Comparison of ENCODE assay signal across 21 cellular contexts in genomic region chr20:62705626-62706025, GRCh38. TPM values are rescaled to one million over a fixed set of nuclear protein-coding genes. Genes with fewer than 3 reads are reported as not detected.
DNase-seq lines count a peak whose midpoint lies in the region; ATAC-seq, FAIRE-seq and TF ChIP-seq lines count a peak whose summit lies in the region.
"Had no signal": no experiment of that assay in that cellular context is flagged by ENCODE, and none has a peak within 500 bp of the region (broad histone marks: within the 10 kb centered on the region; RNA-seq: fewer than 3 reads in every experiment).

No MANE protein-coding gene starts in this region.

- DNase-seq in left ventricle myocardium superior (peak; percentile 24), right atrium auricular region (ENCODE audit: low spot score) (no peak), RWPE1 (ENCODE audit: low spot score) (peak; percentile 82), HepG2 (ENCODE audit: low spot score) (no peak), OCI-LY7 (ENCODE audit: low spot score) (no peak), SIG-M5 (lab: John Stamatoyannopoulos, UW) (no peak), H7 (no peak), GM03348 (ENCODE audit: low spot score) (no peak)
- DNase-seq: AML-193, EL, GF-D8, KBM-7, NCI-H1092 treated with DMSO at 0.1 percent for 48 hours, NCI-H146, NCI-H2029 treated with DMSO at 0.1 percent for 48 hours, NCI-H226, NCI-H524, OCI-M1, T-helper 1 cell had no signal

- H3K4me2 ChIP-seq in HepG2 (ENCODE audit: low read depth, low read length): no peak overlapping the region
- H3K4me2 ChIP-seq in OCI-LY7 (ENCODE audit: low read length): no peak overlapping the region

- H3K27me3 ChIP-seq in right atrium auricular region: peaks cover 5 to 27% of the 10 kb centered on the region in 2 donors
- peaks cover 46 to 92% of the 10 kb centered on the region in 2 experiments for H3K27me3 ChIP-seq in HepG2 (ENCODE audit: control insufficient read depth in 1 of 2, insufficient read depth in 2 of 2, low read length in 2 of 2)
- H3K27me3 ChIP-seq in H7 (ENCODE audit: control insufficient read depth, insufficient read depth, low read length): peaks cover 29% of the 10 kb centered on the region

- H3K9me2 ChIP-seq in OCI-LY7 (ENCODE audit: insufficient read depth, low read length): no peaks in the 10 kb centered on the region

- intact Hi-C loops in left ventricle myocardium superior (cut with micrococcal nuclease) (no loop called here), HepG2 (cut with micrococcal nuclease; ENCODE audit: unreplicated experiment) (no loop called here), OCI-LY7 (cut with micrococcal nuclease; ENCODE audit: unreplicated experiment) (no loop called here)

- TF ChIP-seq EP300 in HepG2 (IDR thresholded peaks at IDR 0.05; ENCODE audit: low read depth in 2 of 2, low read length in 2 of 2) (no peak), HepG2 (CRISPR knock-in tag; IDR thresholded peaks at IDR 0.05; ENCODE audit: borderline replicate concordance) (no peak)

- no peak for ATAC-seq in left ventricle myocardium superior
- ATAC-seq in HepG2: no peak

- POLR2A ChIA-PET in RWPE1 (lab: Yijun Ruan, JAX; ENCODE audit: low non-redundant PET): no interaction called here
- POLR2A ChIA-PET in HepG2 (lab: Yijun Ruan, JAX): no interaction called here
- POLR2A ChIA-PET in OCI-LY7 (lab: Charles Lee): no interaction called here

- BruUV-seq in HepG2 (replicated peaks; lab: Mats Ljungman, UMichigan): no TSS peak
- no TSS peak for BruUV-seq in OCI-LY7 (replicated peaks; lab: Mats Ljungman, UMichigan)

- H3K4me1 ChIP-seq in right atrium auricular region (peaks cover 0 to 16% of the 10 kb centered on the region in 2 donors), HepG2 (ENCODE audit: insufficient read depth, low read length) (peaks cover 8% of the 10 kb centered on the region; the same call in 1 of the 2 replicates), OCI-LY7 (ENCODE audit: insufficient read depth, low read length, poor library complexity, severe bottlenecking) (no peaks in the 10 kb centered on the region)

- TF ChIP-seq CTCF in right atrium auricular region (IDR thresholded peaks at IDR 0.05): no peak
- TF ChIP-seq CTCF in RWPE1 (conservative IDR thresholded peaks at IDR 0.05; ENCODE audit: low read depth): no peak
- no peak for TF ChIP-seq CTCF in HepG2 (CRISPR knock-in tag; IDR thresholded peaks at IDR 0.05)
- no peak for TF ChIP-seq CTCF in OCI-LY7 (conservative IDR thresholded peaks at IDR 0.05; ENCODE audit: low read length)

- H2AFZ ChIP-seq in HepG2 (ENCODE audit: low read length): no peak overlapping the region
- no peak overlapping the region for H2AFZ ChIP-seq in OCI-LY7 (ENCODE audit: low read length)

- TF ChIP-seq POLR2A in HepG2 (IDR thresholded peaks at IDR 0.05; ENCODE audit: insufficient read depth in 1 of 2, low read depth in 2 of 2, low read length in 2 of 2): no peak

- H3K4me3 ChIP-seq in right atrium auricular region (no peak overlapping the region), HepG2 (replicated peaks in 1 of 3; ENCODE audit: insufficient read depth in 1 of 3, low read depth in 2 of 3, low read length in 3 of 3) (no peak overlapping the region), OCI-LY7 (ENCODE audit: low read depth, low read length, poor library complexity, severe bottlenecking) (no peak overlapping the region), H7 (ENCODE audit: insufficient read depth, low read depth, low read length) (no peak overlapping the region)

- CTCF ChIA-PET in RWPE1 (lab: Yijun Ruan, JAX) (interaction anchor here (0.6 to 1.3 kb wide), 5 partner anchors 16 to 86 kb away, joined by 3 to 5 read pairs (median 3); no protein-coding TSS in a partner anchor), HepG2 (lab: Yijun Ruan, JAX; ENCODE audit: low intra/inter-chr PET ratio, low total read pairs) (no interaction called here), OCI-LY7 (lab: Charles Lee; ENCODE audit: unreplicated experiment) (no interaction called here)

- H3K36me3 ChIP-seq in right atrium auricular region (no peaks in the 10 kb centered on the region), HepG2 (replicated peaks in 1 of 2; ENCODE audit: control insufficient read depth in 1 of 2, insufficient read depth in 2 of 2, low read length in 2 of 2) (no peaks in the 10 kb centered on the region), OCI-LY7 (ENCODE audit: insufficient read depth, low read length) (no peaks in the 10 kb centered on the region), H7 (replicated peaks; ENCODE audit: control insufficient read depth, insufficient read depth, low read length) (no peaks in the 10 kb centered on the region)

- no peak for FAIRE-seq in HepG2 (lab: Jason Lieb, UNC)
- FAIRE-seq: D721Med had no signal

- peaks cover 3% of the 10 kb centered on the region; the same call in 1 of the 2 replicates for H4K20me1 ChIP-seq in HepG2 (ENCODE audit: insufficient read depth, low read length)
- H4K20me1 ChIP-seq in OCI-LY7 (ENCODE audit: insufficient read depth, low read length): no peaks in the 10 kb centered on the region

- H3K27ac ChIP-seq in right atrium auricular region: no peak overlapping the region
- H3K27ac ChIP-seq in RWPE1: peak overlapping the region; percentile 96
- no peak overlapping the region for H3K27ac ChIP-seq in HepG2 (ENCODE audit: extremely low read length, insufficient read depth, low read length)
- H3K27ac ChIP-seq in OCI-LY7 (ENCODE audit: low read depth, low read length, poor library complexity, severe bottlenecking): no peak overlapping the region

- H3K9ac ChIP-seq in HepG2 (ENCODE audit: insufficient read depth, low read depth, low read length): no peak overlapping the region

- H3K9me3 ChIP-seq in right atrium auricular region: no peaks in the 10 kb centered on the region
- no peaks in the 10 kb centered on the region for H3K9me3 ChIP-seq in HepG2 (ENCODE audit: low read length)
- H3K9me3 ChIP-seq in OCI-LY7 (ENCODE audit: low read length): no peaks in the 10 kb centered on the region

- no peak for TF ChIP-seq RAD21 in HepG2 (CRISPR knock-in tag; IDR thresholded peaks at IDR 0.05)

- H3K79me2 ChIP-seq in HepG2 (ENCODE audit: insufficient read depth, low read length): no peaks in the 10 kb centered on the region
- H3K79me2 ChIP-seq in OCI-LY7 (ENCODE audit: insufficient read depth, low read depth, low read length): no peaks in the 10 kb centered on the region

- WGBS in HepG2 (ENCODE audit: low lambda C conversion rate): 21% methylated on average over 14 of the region's 16 CpGs

- in situ Hi-C loops in HepG2 (cut with HindIII; ENCODE audit: extremely low pct_ligation_motif_present, low pct_unique_long_range_greater_than_20kb): no loop called here

TF ChIP-seq in HepG2, 621 proteins besides CTCF, POLR2A, EP300 and RAD21 (continues in another document):
- TF ChIP-seq HMG20A (CRISPR knock-in tag; IDR thresholded peaks at IDR 0.05; ENCODE audit: borderline replicate concordance): no peak
- no peak for TF ChIP-seq ATAD3A (CRISPR knock-in tag; IDR thresholded peaks at IDR 0.05)
- no peak for TF ChIP-seq ZSCAN20 (CRISPR knock-in tag; IDR thresholded peaks at IDR 0.05; ENCODE audit: borderline replicate concordance)
- TF ChIP-seq ZNF354B (CRISPR knock-in tag; IDR thresholded peaks at IDR 0.05): no peak
- TF ChIP-seq DRAP1 (CRISPR knock-in tag; IDR thresholded peaks at IDR 0.05): no peak
- 0 out of 2 replicates have a peak, but pooled peaks have one; percentile 14 for TF ChIP-seq ZNF777 (CRISPR knock-in tag; IDR thresholded peaks at IDR 0.05)
- TF ChIP-seq POGZ (CRISPR knock-in tag; IDR thresholded peaks at IDR 0.05): no peak
- TF ChIP-seq ZNF317 (CRISPR knock-in tag; IDR thresholded peaks at IDR 0.05): no peak
- no peak for TF ChIP-seq NFRKB (IDR thresholded peaks at IDR 0.05)

RNA-seq across cellular contexts. Expression of gene NTSR1, which starts 3.0 kb away (rescaled TPM):
- total RNA-seq in left ventricle myocardium superior (not detected), right atrium auricular region (under 1 TPM in 1 of 2 donors, not detected in 1; 0.43 TPM), HepG2 (2016; rRNA removed; fragmentation: Illumina TruSeq; extraction: Trizol) (0.09 TPM in 1 of 2 replicates, not detected in the other), OCI-LY7 (2022) (not detected in 2 replicates)
- not detected in 2 replicates for total RNA-seq in HepG2 (2016; cell fraction: cytosol; rRNA removed; fragmentation: Illumina TruSeq; extraction: Trizol; ENCODE audit: low read depth)
- total RNA-seq in HepG2 (2016; cell fraction: insoluble cytoplasmic fraction; rRNA removed; fragmentation: Illumina TruSeq; extraction: Trizol): 0.04 TPM in 1 of 2 replicates, not detected in the other
- 0.09 TPM in 1 of 2 replicates, not detected in the other for total RNA-seq in HepG2 (2016; cell fraction: membrane; rRNA removed; fragmentation: Illumina TruSeq; extraction: Trizol)
- total RNA-seq in HepG2 (2016; cell fraction: nucleus; rRNA removed; fragmentation: Illumina TruSeq; extraction: Trizol): 0.12 TPM in 1 of 2 replicates, not detected in the other
- polyA plus RNA-seq in HepG2 (2011; rRNA removed): 0.12 and 0.17 TPM in 2 replicates
- polyA plus RNA-seq in HepG2 (2011; cell fraction: cytosol; rRNA removed): 0.09 and 0.12 TPM in 2 replicates
- polyA plus RNA-seq in HepG2 (2011; cell fraction: nucleus; rRNA removed): 0.38 and 0.51 TPM in 2 replicates
- polyA plus RNA-seq in HepG2 (2012): 0.09 and 0.19 TPM in 2 replicates
- polyA plus RNA-seq in HepG2 (2016; cell fraction: cytosol; fragmentation: Illumina TruSeq; extraction: Trizol; ENCODE audit: low read depth): not detected in 2 replicates
- polyA plus RNA-seq in HepG2 (2016; cell fraction: insoluble cytoplasmic fraction; fragmentation: Illumina TruSeq; extraction: Trizol; ENCODE audit: low read depth): 0.08 TPM in 1 of 2 replicates, not detected in the other
- polyA plus RNA-seq in HepG2 (2016; cell fraction: membrane; fragmentation: Illumina TruSeq; extraction: Trizol; ENCODE audit: low read depth): 0.05 TPM in 1 of 2 replicates, not detected in the other
- polyA plus RNA-seq in HepG2 (2016; cell fraction: nucleus; fragmentation: Illumina TruSeq; extraction: Trizol; ENCODE audit: insufficient read depth, low read depth): 0.35 and 0.41 TPM in 2 replicates
- 0.24 TPM in 1 of 2 replicates, not detected in the other for polyA minus RNA-seq in HepG2 (2011; rRNA and poly(A)+ RNA removed; ENCODE audit: low replicate concordance)
- not detected in 2 replicates for polyA minus RNA-seq in HepG2 (2011; cell fraction: cytosol; rRNA and poly(A)+ RNA removed)
- polyA minus RNA-seq in HepG2 (2011; cell fraction: nucleus; rRNA and poly(A)+ RNA removed): 0.12 and 0.13 TPM in 2 replicates
- total RNA-seq in OCI-LY7 (2014; rRNA removed; shearing (Covaris generic)): not detected in 2 replicates
- total RNA-seq in H7 (2014; rRNA removed; shearing (Covaris generic)): 0.30 and 1.1 TPM in 2 replicates
- total RNA-seq: H4 had no signal

Comparison
In these comparisons a context has a peak if more than half of its experiments do, and no peak if none do; other contexts are left out.
1. DNase-seq: peak in left ventricle myocardium superior (single experiment) and RWPE1 (single experiment); none in right atrium auricular region (single experiment), HepG2 (single experiment), OCI-LY7 (single experiment), SIG-M5 (single experiment), H7 (single experiment) and GM03348 (single experiment).